1 cellular context compared by ENCODE assay signal in the genomic region with DNA sequence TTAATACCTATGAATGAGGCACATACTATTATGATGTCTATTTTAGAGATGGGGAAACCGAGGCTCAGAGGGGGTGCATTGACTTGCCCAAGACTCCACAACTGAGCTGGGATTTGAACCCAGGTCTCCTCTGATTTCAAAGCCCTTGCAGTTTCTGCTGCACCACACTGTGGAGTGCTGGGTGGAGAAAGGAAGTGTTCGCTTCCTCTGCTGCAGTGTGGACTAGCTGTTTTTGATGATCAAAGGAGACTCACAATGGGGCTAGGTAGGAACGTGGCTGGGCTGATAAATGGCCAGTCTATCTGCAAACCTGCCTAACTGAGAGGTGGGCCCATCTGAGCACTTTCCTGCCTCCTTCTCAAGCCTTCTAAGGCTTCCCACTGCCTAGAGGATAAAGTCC.
TF ChIP-seq lines count a peak whose summit lies in the region.

No MANE protein-coding gene starts in this region.

TF ChIP-seq in H1, 55 proteins besides CTCF, POLR2A, EP300 and RAD21:
- TF ChIP-seq PHF8 (conservative IDR thresholded peaks at IDR 0.05; ENCODE audit: low read depth, low read length): no peak
- no peak for TF ChIP-seq JUND (IDR thresholded peaks at IDR 0.05; ENCODE audit: low read length)
- no peak for TF ChIP-seq KDM4A (IDR thresholded peaks at IDR 0.05; ENCODE audit: low read depth, low read length, severe bottlenecking)
- no peak for TF ChIP-seq SIN3A (conservative IDR thresholded peaks at IDR 0.05 in 1 of 2, IDR thresholded peaks at IDR 0.05 in 1 of 2; ENCODE audit: low read depth in 1 of 2, low read length in 2 of 2)
- TF ChIP-seq, protein P1, sequence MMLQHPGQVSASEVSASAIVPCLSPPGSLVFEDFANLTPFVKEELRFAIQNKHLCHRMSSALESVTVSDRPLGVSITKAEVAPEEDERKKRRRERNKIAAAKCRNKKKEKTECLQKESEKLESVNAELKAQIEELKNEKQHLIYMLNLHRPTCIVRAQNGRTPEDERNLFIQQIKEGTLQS (IDR thresholded peaks at IDR 0.05; ENCODE audit: insufficient read depth, low read depth, low read length): no peak
- no peak for TF ChIP-seq SP2 (IDR thresholded peaks at IDR 0.05; ENCODE audit: low read length)
- TF ChIP-seq TEAD4 (IDR thresholded peaks at IDR 0.05; ENCODE audit: low read depth, low read length): no peak
- TF ChIP-seq CHD1 (IDR thresholded peaks at IDR 0.05; ENCODE audit: low read depth, low read length): no peak
- TF ChIP-seq KDM5A (IDR thresholded peaks at IDR 0.05; ENCODE audit: low read length): no peak
- no peak for TF ChIP-seq MAFK (IDR thresholded peaks at IDR 0.05; ENCODE audit: low read depth, low read length)
- TF ChIP-seq RNF2 (IDR thresholded peaks at IDR 0.05; ENCODE audit: borderline replicate concordance, low read depth, low read length, missing control alignments, poor library complexity, severe bottlenecking): no peak
- no peak for TF ChIP-seq CEBPB (IDR thresholded peaks at IDR 0.05; ENCODE audit: low read depth, low read length)
- no peak for TF ChIP-seq JUN (IDR thresholded peaks at IDR 0.05; ENCODE audit: low read depth, low read length)
- no peak for TF ChIP-seq SRF (IDR thresholded peaks at IDR 0.05; ENCODE audit: low read depth, low read length)
- TF ChIP-seq TBP (IDR thresholded peaks at IDR 0.05; ENCODE audit: low read depth, low read length): no peak
- no peak for TF ChIP-seq TAF7 (optimal IDR thresholded peaks at IDR 0.05; ENCODE audit: borderline replicate concordance, low read depth, low read length)
- TF ChIP-seq POLR2AphosphoS5 (IDR thresholded peaks at IDR 0.05; ENCODE audit: low read depth, low read length): no peak
TF ChIP-seq in H1: peak in this region for 0.
